In the genomic region with DNA sequence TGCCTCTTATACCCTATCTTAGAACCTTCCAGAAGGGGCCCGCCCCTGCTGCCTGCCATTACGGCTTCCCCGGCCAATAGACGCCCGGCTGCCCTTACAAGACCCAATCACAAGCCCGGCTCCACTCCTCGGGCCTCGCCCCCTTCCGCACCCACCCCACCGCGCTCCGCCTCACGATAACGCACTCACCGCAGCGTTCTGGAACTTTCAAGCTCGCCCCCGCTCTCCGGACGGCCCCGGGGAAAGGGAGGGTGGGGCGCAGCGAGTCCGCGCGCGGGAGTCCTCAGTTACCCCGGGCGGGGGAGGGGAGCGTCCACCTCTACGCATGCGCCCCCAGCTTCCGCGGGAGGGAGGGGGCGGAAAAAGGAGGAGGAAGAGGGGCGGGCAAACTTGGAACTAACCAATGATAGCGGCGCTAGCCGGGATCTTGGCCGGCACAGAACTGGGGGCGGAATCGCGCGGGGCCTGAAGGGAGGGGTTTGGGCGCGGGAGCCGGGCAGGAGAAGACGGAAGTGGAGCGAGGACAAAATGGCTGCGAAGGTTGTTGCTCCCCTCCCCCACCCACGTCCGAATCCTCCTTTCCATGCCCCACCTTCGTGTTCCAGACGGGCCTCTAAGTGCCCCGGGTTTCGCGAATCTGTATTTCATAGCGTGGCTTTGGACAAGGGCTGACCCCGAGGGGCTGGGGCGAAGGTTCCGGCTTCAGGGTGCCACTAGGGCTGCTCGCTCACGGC, we compare ENCODE assay signal across 1 cellular context.
TF ChIP-seq lines count a peak whose summit lies in the region.

No MANE protein-coding gene starts in this region.

TF ChIP-seq in K562, 482 proteins besides CTCF, POLR2A, EP300 and RAD21 (continued from another document):
- TF ChIP-seq, protein P1, sequence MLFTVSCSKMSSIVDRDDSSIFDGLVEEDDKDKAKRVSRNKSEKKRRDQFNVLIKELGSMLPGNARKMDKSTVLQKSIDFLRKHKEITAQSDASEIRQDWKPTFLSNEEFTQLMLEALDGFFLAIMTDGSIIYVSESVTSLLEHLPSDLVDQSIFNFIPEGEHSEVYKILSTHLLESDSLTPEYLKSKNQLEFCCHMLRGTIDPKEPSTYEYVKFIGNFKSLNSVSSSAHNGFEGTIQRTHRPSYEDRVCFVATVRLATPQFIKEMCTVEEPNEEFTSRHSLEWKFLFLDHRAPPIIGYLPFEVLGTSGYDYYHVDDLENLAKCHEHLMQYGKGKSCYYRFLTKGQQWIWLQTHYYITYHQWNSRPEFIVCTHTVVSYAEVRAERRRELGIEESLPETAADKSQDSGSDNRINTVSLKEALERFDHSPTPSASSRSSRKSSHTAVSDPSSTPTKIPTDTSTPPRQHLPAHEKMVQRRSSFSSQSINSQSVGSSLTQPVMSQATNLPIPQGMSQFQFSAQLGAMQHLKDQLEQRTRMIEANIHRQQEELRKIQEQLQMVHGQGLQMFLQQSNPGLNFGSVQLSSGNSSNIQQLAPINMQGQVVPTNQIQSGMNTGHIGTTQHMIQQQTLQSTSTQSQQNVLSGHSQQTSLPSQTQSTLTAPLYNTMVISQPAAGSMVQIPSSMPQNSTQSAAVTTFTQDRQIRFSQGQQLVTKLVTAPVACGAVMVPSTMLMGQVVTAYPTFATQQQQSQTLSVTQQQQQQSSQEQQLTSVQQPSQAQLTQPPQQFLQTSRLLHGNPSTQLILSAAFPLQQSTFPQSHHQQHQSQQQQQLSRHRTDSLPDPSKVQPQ (CRISPR knock-in tag; IDR thresholded peaks at IDR 0.05; ENCODE audit: borderline replicate concordance), result no peak
- TF ChIP-seq ZNF174 (CRISPR knock-in tag; IDR thresholded peaks at IDR 0.05) (no peak), POLR2B (IDR thresholded peaks at IDR 0.05; ENCODE audit: low read depth, partially characterized antibody) (no peak), SPI1 (IDR thresholded peaks at IDR 0.05; ENCODE audit: borderline replicate concordance, low read depth, low read length) (peak; percentile 87), MYNN (IDR thresholded peaks at IDR 0.05) (no peak), MYNN (CRISPR knock-in tag; IDR thresholded peaks at IDR 0.05) (no peak), TAF7 (tag; IDR thresholded peaks at IDR 0.05) (peak; percentile 82; the same call in 1 of the 2 replicates), YY1 (IDR thresholded peaks at IDR 0.05; ENCODE audit: borderline replicate concordance in 1 of 3, control insufficient read depth in 1 of 3, extremely low read depth in 1 of 3, insufficient read depth in 3 of 3, insufficient read length in 1 of 3, insufficient replicate concordance in 2 of 3, low read depth in 1 of 3, low read length in 2 of 3) (peak; percentile 79 to 96 (median 93))
- TF ChIP-seq, protein P2, sequence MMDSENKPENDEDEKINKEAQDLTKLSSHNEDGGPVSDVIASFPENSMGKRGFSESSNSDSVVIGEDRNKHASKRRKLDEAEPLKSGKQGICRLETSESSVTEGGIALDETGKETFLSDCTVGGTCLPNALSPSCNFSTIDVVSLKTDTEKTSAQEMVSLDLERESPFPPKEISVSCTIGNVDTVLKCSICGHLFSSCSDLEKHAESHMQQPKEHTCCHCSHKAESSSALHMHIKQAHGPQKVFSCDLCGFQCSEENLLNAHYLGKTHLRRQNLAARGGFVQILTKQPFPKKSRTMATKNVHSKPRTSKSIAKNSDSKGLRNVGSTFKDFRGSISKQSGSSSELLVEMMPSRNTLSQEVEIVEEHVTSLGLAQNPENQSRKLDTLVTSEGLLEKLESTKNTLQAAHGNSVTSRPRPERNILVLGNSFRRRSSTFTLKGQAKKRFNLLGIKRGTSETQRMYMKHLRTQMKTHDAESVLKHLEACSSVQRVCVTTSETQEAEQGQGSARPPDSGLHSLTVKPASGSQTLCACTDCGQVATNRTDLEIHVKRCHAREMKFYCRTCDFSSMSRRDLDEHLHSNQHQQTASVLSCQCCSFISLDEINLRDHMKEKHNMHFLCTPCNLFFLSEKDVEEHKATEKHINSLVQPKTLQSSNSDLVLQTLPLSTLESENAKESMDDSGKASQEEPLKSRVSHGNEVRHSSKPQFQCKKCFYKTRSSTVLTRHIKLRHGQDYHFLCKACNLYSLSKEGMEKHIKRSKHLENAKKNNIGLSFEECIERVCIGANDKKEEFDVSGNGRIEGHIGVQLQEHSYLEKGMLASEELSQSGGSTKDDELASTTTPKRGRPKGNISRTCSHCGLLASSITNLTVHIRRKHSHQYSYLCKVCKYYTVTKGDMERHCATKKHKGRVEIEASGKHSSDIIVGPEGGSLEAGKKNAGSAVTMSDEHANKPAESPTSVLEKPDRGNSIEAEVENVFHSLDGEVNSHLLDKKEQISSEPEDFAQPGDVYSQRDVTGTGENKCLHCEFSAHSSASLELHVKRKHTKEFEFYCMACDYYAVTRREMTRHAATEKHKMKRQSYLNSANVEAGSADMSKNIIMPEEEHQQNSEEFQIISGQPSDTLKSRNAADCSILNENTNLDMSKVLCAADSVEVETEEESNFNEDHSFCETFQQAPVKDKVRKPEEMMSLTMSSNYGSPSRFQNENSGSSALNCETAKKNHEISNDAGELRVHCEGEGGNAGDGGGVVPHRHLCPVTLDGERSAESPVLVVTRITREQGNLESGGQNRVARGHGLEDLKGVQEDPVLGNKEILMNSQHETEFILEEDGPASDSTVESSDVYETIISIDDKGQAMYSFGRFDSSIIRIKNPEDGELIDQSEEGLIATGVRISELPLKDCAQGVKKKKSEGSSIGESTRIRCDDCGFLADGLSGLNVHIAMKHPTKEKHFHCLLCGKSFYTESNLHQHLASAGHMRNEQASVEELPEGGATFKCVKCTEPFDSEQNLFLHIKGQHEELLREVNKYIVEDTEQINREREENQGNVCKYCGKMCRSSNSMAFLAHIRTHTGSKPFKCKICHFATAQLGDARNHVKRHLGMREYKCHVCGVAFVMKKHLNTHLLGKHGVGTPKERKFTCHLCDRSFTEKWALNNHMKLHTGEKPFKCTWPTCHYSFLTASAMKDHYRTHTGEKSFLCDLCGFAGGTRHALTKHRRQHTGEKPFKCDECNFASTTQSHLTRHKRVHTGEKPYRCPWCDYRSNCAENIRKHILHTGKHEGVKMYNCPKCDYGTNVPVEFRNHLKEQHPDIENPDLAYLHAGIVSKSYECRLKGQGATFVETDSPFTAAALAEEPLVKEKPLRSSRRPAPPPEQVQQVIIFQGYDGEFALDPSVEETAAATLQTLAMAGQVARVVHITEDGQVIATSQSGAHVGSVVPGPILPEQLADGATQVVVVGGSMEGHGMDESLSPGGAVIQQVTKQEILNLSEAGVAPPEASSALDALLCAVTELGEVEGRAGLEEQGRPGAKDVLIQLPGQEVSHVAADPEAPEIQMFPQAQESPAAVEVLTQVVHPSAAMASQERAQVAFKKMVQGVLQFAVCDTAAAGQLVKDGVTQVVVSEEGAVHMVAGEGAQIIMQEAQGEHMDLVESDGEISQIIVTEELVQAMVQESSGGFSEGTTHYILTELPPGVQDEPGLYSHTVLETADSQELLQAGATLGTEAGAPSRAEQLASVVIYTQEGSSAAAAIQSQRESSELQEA (IDR thresholded peaks at IDR 0.05; ENCODE audit: low read depth), result no peak
- TF ChIP-seq, protein P3, sequence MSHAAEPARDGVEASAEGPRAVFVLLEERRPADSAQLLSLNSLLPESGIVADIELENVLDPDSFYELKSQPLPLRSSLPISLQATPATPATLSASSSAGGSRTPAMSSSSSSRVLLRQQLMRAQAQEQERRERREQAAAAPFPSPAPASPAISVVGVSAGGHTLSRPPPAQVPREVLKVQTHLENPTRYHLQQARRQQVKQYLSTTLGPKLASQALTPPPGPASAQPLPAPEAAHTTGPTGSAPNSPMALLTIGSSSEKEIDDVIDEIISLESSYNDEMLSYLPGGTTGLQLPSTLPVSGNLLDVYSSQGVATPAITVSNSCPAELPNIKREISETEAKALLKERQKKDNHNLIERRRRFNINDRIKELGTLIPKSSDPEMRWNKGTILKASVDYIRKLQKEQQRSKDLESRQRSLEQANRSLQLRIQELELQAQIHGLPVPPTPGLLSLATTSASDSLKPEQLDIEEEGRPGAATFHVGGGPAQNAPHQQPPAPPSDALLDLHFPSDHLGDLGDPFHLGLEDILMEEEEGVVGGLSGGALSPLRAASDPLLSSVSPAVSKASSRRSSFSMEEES (CRISPR knock-in tag; IDR thresholded peaks at IDR 0.05), result no peak
- TF ChIP-seq, protein P4, sequence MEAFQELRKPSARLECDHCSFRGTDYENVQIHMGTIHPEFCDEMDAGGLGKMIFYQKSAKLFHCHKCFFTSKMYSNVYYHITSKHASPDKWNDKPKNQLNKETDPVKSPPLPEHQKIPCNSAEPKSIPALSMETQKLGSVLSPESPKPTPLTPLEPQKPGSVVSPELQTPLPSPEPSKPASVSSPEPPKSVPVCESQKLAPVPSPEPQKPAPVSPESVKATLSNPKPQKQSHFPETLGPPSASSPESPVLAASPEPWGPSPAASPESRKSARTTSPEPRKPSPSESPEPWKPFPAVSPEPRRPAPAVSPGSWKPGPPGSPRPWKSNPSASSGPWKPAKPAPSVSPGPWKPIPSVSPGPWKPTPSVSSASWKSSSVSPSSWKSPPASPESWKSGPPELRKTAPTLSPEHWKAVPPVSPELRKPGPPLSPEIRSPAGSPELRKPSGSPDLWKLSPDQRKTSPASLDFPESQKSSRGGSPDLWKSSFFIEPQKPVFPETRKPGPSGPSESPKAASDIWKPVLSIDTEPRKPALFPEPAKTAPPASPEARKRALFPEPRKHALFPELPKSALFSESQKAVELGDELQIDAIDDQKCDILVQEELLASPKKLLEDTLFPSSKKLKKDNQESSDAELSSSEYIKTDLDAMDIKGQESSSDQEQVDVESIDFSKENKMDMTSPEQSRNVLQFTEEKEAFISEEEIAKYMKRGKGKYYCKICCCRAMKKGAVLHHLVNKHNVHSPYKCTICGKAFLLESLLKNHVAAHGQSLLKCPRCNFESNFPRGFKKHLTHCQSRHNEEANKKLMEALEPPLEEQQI (IDR thresholded peaks at IDR 0.05), result no peak
- TF ChIP-seq, protein P5, sequence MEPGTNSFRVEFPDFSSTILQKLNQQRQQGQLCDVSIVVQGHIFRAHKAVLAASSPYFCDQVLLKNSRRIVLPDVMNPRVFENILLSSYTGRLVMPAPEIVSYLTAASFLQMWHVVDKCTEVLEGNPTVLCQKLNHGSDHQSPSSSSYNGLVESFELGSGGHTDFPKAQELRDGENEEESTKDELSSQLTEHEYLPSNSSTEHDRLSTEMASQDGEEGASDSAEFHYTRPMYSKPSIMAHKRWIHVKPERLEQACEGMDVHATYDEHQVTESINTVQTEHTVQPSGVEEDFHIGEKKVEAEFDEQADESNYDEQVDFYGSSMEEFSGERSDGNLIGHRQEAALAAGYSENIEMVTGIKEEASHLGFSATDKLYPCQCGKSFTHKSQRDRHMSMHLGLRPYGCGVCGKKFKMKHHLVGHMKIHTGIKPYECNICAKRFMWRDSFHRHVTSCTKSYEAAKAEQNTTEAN (CRISPR knock-in tag; IDR thresholded peaks at IDR 0.05), result 0 out of 2 replicates have a peak, but pooled peaks have one; percentile 38
